In genomic region chr14:73289308-73289707, GRCh38 we compare ENCODE assay signal across 30 cellular contexts. TPM values are rescaled to one million over a fixed set of nuclear protein-coding genes. Genes with fewer than 3 reads are reported as not detected.
A peak's percentile ranks its signal among the peaks of the same experiment; 100 is the strongest.
DNase-seq lines count a peak whose midpoint lies in the region; ATAC-seq, FAIRE-seq and TF ChIP-seq lines count a peak whose summit lies in the region.
"Had no signal": no experiment of that assay in that cellular context is flagged by ENCODE, and none has a peak within 500 bp of the region (broad histone marks: within the 10 kb centered on the region; RNA-seq: fewer than 3 reads in every experiment).

No MANE protein-coding gene starts in this region.

- H3K36me3 Mint-ChIP-seq in CD4-positive, alpha-beta memory T cell: peaks cover 34 to 55% of the 10 kb centered on the region in 2 donors

- no peak overlapping the region for H3K27ac Mint-ChIP-seq in CD4-positive, alpha-beta memory T cell
- H3K27ac Mint-ChIP-seq: activated CD4-positive, alpha-beta memory T cell treated with anti-CD3 and anti-CD28 coated beads, Interleukin-2, amount 10 ng/mL, durations not matched to agents 7 days and 5 days; activated naive CD8-positive, alpha-beta T cell; activated T-helper 2 cell treated with anti-CD3 and anti-CD28 coated beads, Interferon-gamma antibody, Interleukin-2, Interleukin-4, amounts not matched to agents 10 μg/mL and 5 μg/mL and 100 μg/mL, durations not matched to agents 14 hours and 24 hours and 36 hours had no signal

- FAIRE-seq in GM18507 (lab: Jason Lieb, UNC): peak; percentile 21
- FAIRE-seq: HTR-8/SVneo, RCC 7860 had no signal

- DNase-seq in GM18507 (ENCODE audit: extremely low spot score, insufficient read length, low read depth) (no peak), dorsolateral prefrontal cortex (no peak), putamen (ENCODE audit: low spot score) (peak; percentile 63), NCI-H2196 treated with DMSO at 0.1 percent for 48 hours (lab: John Stamatoyannopoulos, UW; ENCODE audit: unreplicated experiment) (no peak)
- DNase-seq in Jurkat, Clone E6-1 (ENCODE audit: low read depth, low spot score): peak; percentile 15
- no peak for DNase-seq in CD4-positive, alpha-beta memory T cell
- DNase-seq: activated CD4-positive, alpha-beta memory T cell treated with anti-CD3 and anti-CD28 coated beads, Interleukin-2, amount 10 ng/mL, durations not matched to agents 7 days and 5 days; activated CD4-positive, CD25-positive, alpha-beta regulatory T cell treated with anti-CD3 and anti-CD28 coated beads, Interleukin-2, amount 50 U/mL, for 72 hours; COR-L47; DMS53; islet precursor cell; KG1; left ventricle myocardium inferior; midbrain; naive B cell; NCI-H1436; NCI-H2081; occipital lobe; SHP77 treated with DMSO at 0.1 percent for 48 hours; stimulated activated CD4-positive, alpha-beta T cell treated with anti-CD3 and anti-CD28 coated beads, Interleukin-4, amount 100 ng/mL, for 24 hours; transverse colon had no signal

- no peaks in the 10 kb centered on the region for H3K9me3 ChIP-seq in CD4-positive, alpha-beta memory T cell (ENCODE audit: control insufficient read depth in 1 of 2, low read length in 2 of 2)
- H3K9me3 ChIP-seq: BLaER1 treated with 17β-estradiol and CSF1 and Interleukin-3, amounts not matched to agents 10 nM and 100 nM; breast epithelium; left ventricle myocardium inferior; transverse colon had no signal

- H3K27me3 Mint-ChIP-seq in CD4-positive, alpha-beta memory T cell: no peaks in the 10 kb centered on the region
- H3K27me3 Mint-ChIP-seq: activated CD4-positive, alpha-beta memory T cell treated with anti-CD3 and anti-CD28 coated beads, Interleukin-2, amount 10 ng/mL, durations not matched to agents 7 days and 5 days; activated naive CD8-positive, alpha-beta T cell; naive B cell had no signal

- H3K27me3 ChIP-seq in dorsolateral prefrontal cortex: no peaks in the 10 kb centered on the region
- H3K27me3 ChIP-seq in CD4-positive, alpha-beta memory T cell (ENCODE audit: insufficient read depth, low read length): no peaks in the 10 kb centered on the region
- H3K27me3 ChIP-seq: BLaER1 treated with 17β-estradiol and CSF1 and Interleukin-3, amounts not matched to agents 10 nM and 100 nM; breast epithelium; transverse colon had no signal

- H3K4me3 Mint-ChIP-seq in CD4-positive, alpha-beta memory T cell: no peak overlapping the region
- H3K4me3 Mint-ChIP-seq: activated CD4-positive, alpha-beta memory T cell treated with anti-CD3 and anti-CD28 coated beads, Interleukin-2, amount 10 ng/mL, durations not matched to agents 7 days and 5 days; activated naive CD8-positive, alpha-beta T cell; naive B cell had no signal

- H3K27ac ChIP-seq in dorsolateral prefrontal cortex: peak overlapping the region in 40 of 59 donors; percentile 0 to 78 (median 48)
- H3K27ac ChIP-seq in CD4-positive, alpha-beta memory T cell (ENCODE audit: low read depth, low read length): no peak overlapping the region
- H3K27ac ChIP-seq: BLaER1 treated with 17β-estradiol and CSF1 and Interleukin-3, amounts not matched to agents 10 nM and 100 nM; breast epithelium; epithelial cell of prostate; left ventricle myocardium inferior; transverse colon had no signal

- CTCF ChIA-PET in CD4-positive, alpha-beta memory T cell (lab: Charles Lee; ENCODE audit: partially characterized antibody): interaction anchor here (1.3 kb wide), 1 partner anchor 182 kb away, joined by 3 read pairs; no protein-coding TSS in a partner anchor

- intact Hi-C loops in dorsolateral prefrontal cortex (cut with DNase I): loop anchor here (10.0 kb wide), 2 partner anchors 115 to 775 kb away; no protein-coding TSS in a partner anchor
- intact Hi-C loops in CD4-positive, alpha-beta memory T cell (cut with micrococcal nuclease): no loop called here

- no peak for TF ChIP-seq CTCF in dorsolateral prefrontal cortex (IDR thresholded peaks at IDR 0.05 in 54 of 56, conservative IDR thresholded peaks at IDR 0.05 in 2 of 56; ENCODE audit: low read depth in 1 of 56, partially characterized antibody in 56 of 56)

- H3K4me1 Mint-ChIP-seq in CD4-positive, alpha-beta memory T cell: peaks cover 0 to 7% (median 6%) of the 10 kb centered on the region in 4 donors
- H3K4me1 Mint-ChIP-seq: naive B cell had no signal

- peaks cover 27% of the 10 kb centered on the region for H3K36me3 ChIP-seq in CD4-positive, alpha-beta memory T cell (ENCODE audit: insufficient read depth, low read length)
- H3K36me3 ChIP-seq: breast epithelium had no signal

- no peak for ATAC-seq in GM21717 (IDR thresholded peaks at IDR 0.05; ENCODE audit: unreplicated experiment)

- H3K4me3 ChIP-seq in Jurkat, Clone E6-1 (ENCODE audit: low read length): no peak overlapping the region
- H3K4me3 ChIP-seq in dorsolateral prefrontal cortex: no peak overlapping the region
- no peak overlapping the region for H3K4me3 ChIP-seq in CD4-positive, alpha-beta memory T cell (ENCODE audit: low read length in 2 of 2)
- H3K4me3 ChIP-seq: BLaER1 treated with 17β-estradiol and CSF1 and Interleukin-3, amounts not matched to agents 10 nM and 100 nM; breast epithelium; left ventricle myocardium inferior; transverse colon had no signal

- POLR2A ChIA-PET in CD4-positive, alpha-beta memory T cell (lab: Charles Lee; ENCODE audit: partially characterized antibody): no interaction called here

- H3K4me1 ChIP-seq in CD4-positive, alpha-beta memory T cell (ENCODE audit: insufficient read depth, low read length): peaks cover 9% of the 10 kb centered on the region
- H3K4me1 ChIP-seq: breast epithelium had no signal

- no peaks in the 10 kb centered on the region for H3K9me3 Mint-ChIP-seq in CD4-positive, alpha-beta memory T cell
- H3K9me3 Mint-ChIP-seq: activated CD4-positive, alpha-beta memory T cell treated with anti-CD3 and anti-CD28 coated beads, Interleukin-2, amount 10 ng/mL, durations not matched to agents 7 days and 5 days; activated T-helper 2 cell treated with anti-CD3 and anti-CD28 coated beads, Interferon-gamma antibody, Interleukin-2, Interleukin-4, amounts not matched to agents 10 μg/mL and 5 μg/mL and 100 μg/mL, durations not matched to agents 14 hours and 24 hours and 36 hours; naive B cell had no signal

RNA-seq across cellular contexts. Expression of gene PAPLN, which starts 52.0 kb away (rescaled TPM):
- polyA plus RNA-seq in Jurkat, Clone E6-1 (2012; ENCODE audit: insufficient read depth, insufficient read length): 3.7 TPM
- total RNA-seq in dorsolateral prefrontal cortex: 10 to 100 TPM in 118 of 120 experiments, 1 to 10 TPM in 2; 4.4 to 80.4 (median 28.9) TPM
- total RNA-seq in CD4-positive, alpha-beta memory T cell: under 1 TPM; 0.11 to 0.17 TPM
- polyA plus RNA-seq in CD4-positive, alpha-beta memory T cell: under 1 TPM; 0.32 to 0.50 TPM
- total RNA-seq: H4 had no signal

Comparison
In these comparisons a context has a peak if more than half of its experiments do, and no peak if none do; other contexts are left out.
1. DNase-seq: peak in Jurkat, Clone E6-1 (single experiment) and putamen (single experiment); none in GM18507 (single experiment), dorsolateral prefrontal cortex (0 of 10), NCI-H2196 treated with DMSO at 0.1 percent for 48 hours (single experiment) and CD4-positive, alpha-beta memory T cell (0 of 5).
2. RNA of gene PAPLN, which starts 52.0 kb away (total RNA-seq): 4.4 to 80.4 TPM in dorsolateral prefrontal cortex; 0.11 to 0.17 TPM in CD4-positive, alpha-beta memory T cell; every median in the first group is over 4 times any median in the second.